8 cellular contexts compared by ENCODE assay signal in the genomic region with DNA sequence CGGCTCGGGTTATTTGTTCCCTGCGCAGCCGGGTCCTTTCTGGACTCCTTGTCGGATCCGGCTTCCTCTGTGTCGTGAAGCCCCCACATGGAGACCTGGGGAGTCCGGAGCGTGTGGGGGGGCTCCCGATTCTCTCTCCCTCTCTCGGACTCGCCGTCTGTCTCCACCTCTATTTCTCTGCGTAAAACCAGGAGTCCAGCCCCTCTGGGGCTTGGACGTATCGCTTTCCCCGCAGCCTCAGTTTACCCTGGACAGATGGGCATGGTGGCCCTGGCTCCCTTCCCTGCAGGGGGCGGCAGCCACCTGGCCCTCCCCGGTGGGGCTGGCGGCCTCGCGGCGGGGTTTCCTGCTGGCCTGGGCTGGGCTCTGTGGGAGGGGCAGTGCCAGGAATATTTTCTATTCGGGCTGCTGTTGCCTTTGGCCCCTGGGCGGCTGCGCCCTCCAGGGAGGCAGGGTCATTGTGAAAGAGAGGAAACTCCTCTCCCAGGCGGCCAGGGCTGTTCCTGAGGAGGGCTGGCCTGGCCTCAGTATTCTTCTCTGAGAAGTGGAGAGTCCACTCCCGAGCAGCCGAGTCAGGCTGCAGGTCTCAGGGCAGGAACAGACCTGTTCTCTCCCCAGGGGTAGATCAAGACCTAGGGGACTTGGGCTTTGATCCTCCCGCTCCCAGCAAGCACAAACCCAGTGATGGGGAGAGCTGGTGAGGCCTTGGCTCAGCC. TPM values are rescaled to one million over a fixed set of nuclear protein-coding genes. Genes with fewer than 3 reads are reported as not detected.
DNase-seq lines count a peak whose midpoint lies in the region; ATAC-seq and TF ChIP-seq lines count a peak whose summit lies in the region.

No MANE protein-coding gene starts in this region.

- no peak for TF ChIP-seq EP300 in stomach (IDR thresholded peaks at IDR 0.05)

- peaks cover 33 to 64% (median 51%) of the 10 kb centered on the region in 4 donors for H3K4me1 ChIP-seq in stomach

- H3K4me3 ChIP-seq in stomach = peak overlapping the region; percentile 55 to 75 (median 66)

- DNase-seq in activated T-cell treated with anti-CD3 and anti-CD28 coated beads, Interleukin-2, amount 50 U/mL, for 24 hours = no peak
- DNase-seq in activated T-cell treated with anti-CD3 and anti-CD28 coated beads, Interleukin-2, amount 50 U/mL, for 1 hour = no peak
- no peak for DNase-seq in immature natural killer cell
- DNase-seq in stomach = peak; percentile 62
- no peak for DNase-seq in activated CD4-positive, alpha-beta T cell treated with anti-CD3 and anti-CD28 coated beads for 48 hours
- no peak for DNase-seq in NCI-H2081 treated with DMSO at 0.1 percent for 48 hours (lab: John Stamatoyannopoulos, UW)

- peak overlapping the region; percentile 48 for H3K27ac ChIP-seq in angular gyrus (ENCODE audit: low read depth, low read length)
- peak overlapping the region; percentile 69 to 92 (median 83) for H3K27ac ChIP-seq in stomach

- peaks cover 10% of the 10 kb centered on the region for H3K9me3 Mint-ChIP-seq in activated T-cell treated with anti-CD3 and anti-CD28 coated beads, Interleukin-2, amount 50 U/mL, for 24 hours
- H3K9me3 Mint-ChIP-seq in immature natural killer cell = peaks cover 0 to 17% (median 10%) of the 10 kb centered on the region in 6 donors

- H3K4me3 Mint-ChIP-seq in activated T-cell treated with anti-CD3 and anti-CD28 coated beads, Interleukin-2, amount 50 U/mL, for 24 hours = peak overlapping the region; percentile 35
- peak overlapping the region in 3 of 5 donors; percentile 33 to 56 (median 41) for H3K4me3 Mint-ChIP-seq in immature natural killer cell

- ATAC-seq in HG03520 (IDR thresholded peaks at IDR 0.05; ENCODE audit: unreplicated experiment) = no peak

- no peaks in the 10 kb centered on the region for H3K36me3 ChIP-seq in stomach

- H3K27me3 Mint-ChIP-seq in activated T-cell treated with anti-CD3 and anti-CD28 coated beads, Interleukin-2, amount 50 U/mL, for 24 hours = peaks cover 58% of the 10 kb centered on the region
- peaks cover 12 to 19% (median 12%) of the 10 kb centered on the region in 3 donors for H3K27me3 Mint-ChIP-seq in immature natural killer cell (ENCODE audit: low read depth in 3 of 3)

- H3K27me3 ChIP-seq in stomach = peaks cover 0 to 27% (median 0%) of the 10 kb centered on the region in 3 donors

- TF ChIP-seq CTCF in stomach (IDR thresholded peaks at IDR 0.05) = no peak

- TF ChIP-seq POLR2A in stomach (IDR thresholded peaks at IDR 0.05) = no peak

- intact Hi-C loops in stomach (cut with DNase I; ENCODE audit: low total_unique reads) = no loop called here

- H3K27ac Mint-ChIP-seq in activated T-cell treated with anti-CD3 and anti-CD28 coated beads, Interleukin-2, amount 50 U/mL, for 24 hours = no peak overlapping the region
- no peak overlapping the region for H3K27ac Mint-ChIP-seq in immature natural killer cell

- 5 to 11% (median 9%) methylated on average over 21 to 30 of the region's 30 CpGs for WGBS in stomach, 5 donors

- H3K9me3 ChIP-seq in stomach = peaks cover 5 to 13% (median 10%) of the 10 kb centered on the region in 4 donors

- H3K36me3 Mint-ChIP-seq in activated T-cell treated with anti-CD3 and anti-CD28 coated beads, Interleukin-2, amount 50 U/mL, for 24 hours (ENCODE audit: low read depth) = no peaks in the 10 kb centered on the region
- peaks cover 0 to 13% (median 7%) of the 10 kb centered on the region in 3 donors for H3K36me3 Mint-ChIP-seq in immature natural killer cell

- H3K4me1 Mint-ChIP-seq in activated T-cell treated with anti-CD3 and anti-CD28 coated beads, Interleukin-2, amount 50 U/mL, for 24 hours (ENCODE audit: low read depth) = peaks cover 7% of the 10 kb centered on the region
- peaks cover 0 to 3% of the 10 kb centered on the region in 2 donors for H3K4me1 Mint-ChIP-seq in immature natural killer cell

RNA-seq across cellular contexts. Expression of gene ASS1, which starts 0.7 kb away (rescaled TPM):
- polyA plus RNA-seq in immature natural killer cell (not detected), stomach (100 to 1,000 TPM in 1 of 3 donors, 10 to 100 TPM in 2; 65.8 to 147 (median 94.4) TPM)
- 10 to 100 TPM in 4 of 5 donors, 1 to 10 TPM in 1; 9.8 to 88.8 (median 51.9) TPM for total RNA-seq in stomach

Comparison
In these comparisons a context has a peak if more than half of its experiments do, and no peak if none do; other contexts are left out.
1. RNA of gene ASS1, which starts 0.7 kb away (polyA plus RNA-seq): 65.8 to 147 TPM in stomach; not detected in immature natural killer cell; every median in the first group is over 10 times any median in the second.